Comparison of ENCODE assay signal across 28 cellular contexts in the genomic region with DNA sequence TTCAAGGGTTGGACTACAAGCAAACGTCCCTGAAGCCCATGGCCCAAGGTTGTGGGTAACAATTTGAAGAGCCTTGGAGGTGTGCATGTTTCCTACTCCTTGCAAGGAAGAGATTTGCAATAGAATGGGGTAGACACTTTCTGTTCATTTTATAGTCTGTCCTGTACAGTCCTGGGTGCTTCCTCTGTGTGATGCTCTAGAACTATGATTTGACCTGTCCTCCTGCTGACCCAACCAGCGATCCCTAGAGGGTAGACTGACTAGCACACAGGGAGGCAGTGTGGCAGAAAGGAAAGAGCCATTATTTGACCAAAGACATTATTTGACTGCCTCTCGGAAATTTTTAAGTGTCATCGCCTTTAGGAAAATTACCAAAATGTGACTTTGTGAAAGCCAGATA.
"Had no signal": no experiment of that assay in that cellular context is flagged by ENCODE, and none has a peak within 500 bp of the region (broad histone marks: within the 10 kb centered on the region; RNA-seq: fewer than 3 reads in every experiment).

No MANE protein-coding gene starts in this region.

- H3K27ac Mint-ChIP-seq: stimulated activated effector memory CD8-positive, alpha-beta T cell treated with anti-CD3 and anti-CD28 coated beads, Interleukin-12 subunit alpha, Interleukin-12 subunit beta, amount 100 ng/mL, for 72 hours; stimulated activated memory B cell treated with anti-CD40 and anti-IgM and Interleukin-4, amounts not matched to agents 10 μg/mL and 1 μg/mL and 100 μg/mL, for 72 hours; stimulated activated naive B cell treated with anti-CD40 and anti-IgM and Interleukin-4, amounts not matched to agents 10 μg/mL and 1 μg/mL and 100 μg/mL, for 72 hours; stimulated activated naive CD8-positive, alpha-beta T cell treated with anti-CD3 and anti-CD28 coated beads, Interleukin-15, amount 100 ng/mL, for 72 hours; stimulated activated naive CD8-positive, alpha-beta T cell treated with anti-CD3 and anti-CD28 coated beads, Interleukin-15, Interleukin-2, amounts not matched to agents 100 ng/mL and 50 ng/mL, for 24 hours; type B pancreatic cell had no signal

- H3K27me3 Mint-ChIP-seq: stimulated activated memory B cell treated with anti-CD40 and anti-IgM and Interleukin-4, amounts not matched to agents 10 μg/mL and 1 μg/mL and 100 μg/mL, for 72 hours; stimulated activated naive B cell treated with anti-CD40 and anti-IgM and Interleukin-4, amounts not matched to agents 10 μg/mL and 1 μg/mL and 100 μg/mL, for 72 hours; stimulated activated naive CD8-positive, alpha-beta T cell treated with anti-CD3 and anti-CD28 coated beads, Interleukin-15, amount 100 ng/mL, for 72 hours; type B pancreatic cell had no signal

- H3K9me3 ChIP-seq: suprapubic skin, testis, thoracic aorta, tibial artery, tibial nerve, transverse colon, upper lobe of left lung, upper lobe of right lung, uterus, vagina had no signal

- ATAC-seq: stimulated activated effector memory CD8-positive, alpha-beta T cell treated with anti-CD3 and anti-CD28 coated beads, Interleukin-12 subunit alpha, Interleukin-12 subunit beta, amount 100 ng/mL, for 72 hours; stimulated activated memory B cell treated with anti-CD40 and anti-IgM and Interleukin-4, amounts not matched to agents 10 μg/mL and 1 μg/mL and 100 μg/mL, for 72 hours; stimulated activated naive B cell treated with anti-CD40 and anti-IgM and Interleukin-4, amounts not matched to agents 10 μg/mL and 1 μg/mL and 100 μg/mL, for 72 hours; stimulated activated naive CD8-positive, alpha-beta T cell treated with anti-CD3 and anti-CD28 coated beads, Interleukin-15, amount 100 ng/mL, for 72 hours; stimulated activated naive CD8-positive, alpha-beta T cell treated with anti-CD3 and anti-CD28 coated beads, Interleukin-15, Interleukin-2, amounts not matched to agents 100 U/mL and 50 U/mL, for 24 hours; upper lobe of right lung had no signal

- H3K4me3 ChIP-seq: suprapubic skin, testis, thoracic aorta, tibial artery, tibial nerve, transverse colon, upper lobe of left lung, upper lobe of right lung, uterus, vagina had no signal

- H3K4me1 Mint-ChIP-seq: stimulated activated effector memory CD8-positive, alpha-beta T cell treated with anti-CD3 and anti-CD28 coated beads, Interleukin-12 subunit alpha, Interleukin-12 subunit beta, amount 100 ng/mL, for 72 hours; stimulated activated memory B cell treated with anti-CD40 and anti-IgM and Interleukin-4, amounts not matched to agents 10 μg/mL and 1 μg/mL and 100 μg/mL, for 72 hours; stimulated activated naive B cell treated with anti-CD40 and anti-IgM and Interleukin-4, amounts not matched to agents 10 μg/mL and 1 μg/mL and 100 μg/mL, for 72 hours; stimulated activated naive CD8-positive, alpha-beta T cell treated with anti-CD3 and anti-CD28 coated beads, Interleukin-15, amount 100 ng/mL, for 72 hours had no signal

- H3K27ac ChIP-seq: suprapubic skin, testis, thoracic aorta, tibial artery, tibial nerve, transverse colon, upper lobe of left lung, upper lobe of right lung, uterus, vagina had no signal

- H3K9me3 Mint-ChIP-seq: stimulated activated effector memory CD8-positive, alpha-beta T cell treated with anti-CD3 and anti-CD28 coated beads, Interleukin-12 subunit alpha, Interleukin-12 subunit beta, amount 100 ng/mL, for 72 hours; stimulated activated naive CD8-positive, alpha-beta T cell treated with anti-CD3 and anti-CD28 coated beads, Interleukin-15, amount 100 ng/mL, for 72 hours; stimulated activated naive CD8-positive, alpha-beta T cell treated with anti-CD3 and anti-CD28 coated beads, Interleukin-15, Interleukin-2, amounts not matched to agents 100 ng/mL and 50 ng/mL, for 24 hours had no signal

- H3K4me3 Mint-ChIP-seq: stimulated activated effector memory CD8-positive, alpha-beta T cell treated with anti-CD3 and anti-CD28 coated beads, Interleukin-12 subunit alpha, Interleukin-12 subunit beta, amount 100 ng/mL, for 72 hours; stimulated activated memory B cell treated with anti-CD40 and anti-IgM and Interleukin-4, amounts not matched to agents 10 μg/mL and 1 μg/mL and 100 μg/mL, for 72 hours; stimulated activated naive B cell treated with anti-CD40 and anti-IgM and Interleukin-4, amounts not matched to agents 10 μg/mL and 1 μg/mL and 100 μg/mL, for 72 hours; stimulated activated naive CD8-positive, alpha-beta T cell treated with anti-CD3 and anti-CD28 coated beads, Interleukin-15, amount 100 ng/mL, for 72 hours; stimulated activated naive CD8-positive, alpha-beta T cell treated with anti-CD3 and anti-CD28 coated beads, Interleukin-15, Interleukin-2, amounts not matched to agents 100 ng/mL and 50 ng/mL, for 24 hours; type B pancreatic cell had no signal

- DNase-seq: stimulated activated CD4-positive, alpha-beta T cell treated with anti-CD3 and anti-CD28 coated beads, Interleukin-2, amount 100 ng/mL, for 24 hours; stimulated activated CD4-positive, alpha-beta T cell treated with anti-CD3 and anti-CD28 coated beads, Interleukin-2, amount 100 ng/mL, for 48 hours; stimulated activated CD4-positive, alpha-beta T cell treated with anti-CD3 and anti-CD28 coated beads, Interleukin-4, amount 100 ng/mL, for 1 hour; stimulated activated CD4-positive, alpha-beta T cell treated with anti-CD3 and anti-CD28 coated beads, Interleukin-4, amount 100 ng/mL, for 24 hours; stimulated activated CD4-positive, alpha-beta T cell treated with anti-CD3 and anti-CD28 coated beads, Interleukin-4, amount 100 ng/mL, for 4 hours; stimulated activated CD8-positive, alpha-beta memory T cell treated with anti-CD3 and anti-CD28 coated beads, Interleukin-4, amount 100 ng/mL, for 48 hours; stimulated activated naive B cell treated with anti-CD40 and anti-IgM and Interleukin-4, amounts not matched to agents 10 μg/mL and 1 μg/mL and 100 μg/mL, for 72 hours; stimulated activated naive CD4-positive, alpha-beta T cell; stimulated activated naive CD4-positive, alpha-beta T cell treated with Interleukin-2 at 50 U/mL for 16 hours; stimulated activated naive CD8-positive, alpha-beta T cell treated with anti-CD3 and anti-CD28 coated beads, Interleukin-15, amount 100 ng/mL, for 72 hours; stimulated activated naive CD8-positive, alpha-beta T cell treated with anti-CD3 and anti-CD28 coated beads, Interleukin-15, Interleukin-2, amounts not matched to agents 100 U/mL and 50 U/mL, for 24 hours; substantia nigra; testis; tibial artery; transverse colon; trophoblast cell; upper lobe of left lung; upper lobe of right lung; uterus had no signal

- H3K4me1 ChIP-seq: suprapubic skin, testis, tibial artery, tibial nerve, transverse colon, upper lobe of left lung, upper lobe of right lung, uterus, vagina had no signal

- H3K27me3 ChIP-seq: suprapubic skin, testis, tibial artery, tibial nerve, transverse colon, upper lobe of left lung, upper lobe of right lung, uterus, vagina had no signal

- H3K36me3 Mint-ChIP-seq: stimulated activated effector memory CD8-positive, alpha-beta T cell treated with anti-CD3 and anti-CD28 coated beads, Interleukin-12 subunit alpha, Interleukin-12 subunit beta, amount 100 ng/mL, for 72 hours; stimulated activated memory B cell treated with anti-CD40 and anti-IgM and Interleukin-4, amounts not matched to agents 10 μg/mL and 1 μg/mL and 100 μg/mL, for 72 hours; stimulated activated naive B cell treated with anti-CD40 and anti-IgM and Interleukin-4, amounts not matched to agents 10 μg/mL and 1 μg/mL and 100 μg/mL, for 72 hours; type B pancreatic cell had no signal

- FAIRE-seq: urothelium cell line had no signal

- H3K36me3 ChIP-seq: suprapubic skin, thoracic aorta, tibial artery, tibial nerve, transverse colon, upper lobe of left lung, upper lobe of right lung, uterus, vagina had no signal
